In genomic region chrX:15696516-15696915, GRCh38 we compare ENCODE assay signal across 26 cellular contexts. TPM values are rescaled to one million over a fixed set of nuclear protein-coding genes. Genes with fewer than 3 reads are reported as not detected.
DNase-seq lines count a peak whose midpoint lies in the region; ATAC-seq, FAIRE-seq and TF ChIP-seq lines count a peak whose summit lies in the region.
"Had no signal": no experiment of that assay in that cellular context is flagged by ENCODE, and none has a peak within 500 bp of the region (broad histone marks: within the 10 kb centered on the region; RNA-seq: fewer than 3 reads in every experiment).

No MANE protein-coding gene starts in this region.

- peaks cover 7% of the 10 kb centered on the region for H3K4me1 ChIP-seq in left ventricle myocardium inferior
- H3K4me1 ChIP-seq in right cardiac atrium (ENCODE audit: control insufficient read depth, insufficient read depth, low read length): no peaks in the 10 kb centered on the region
- H3K4me1 ChIP-seq in K562 (replicated peaks in 1 of 2; ENCODE audit: control insufficient read depth in 2 of 2, insufficient read depth in 2 of 2, low read length in 2 of 2): no peaks in the 10 kb centered on the region
- H3K4me1 ChIP-seq: A549, BE2C had no signal

- no peak for TF ChIP-seq CTCF in left ventricle myocardium inferior (IDR thresholded peaks at IDR 0.05; ENCODE audit: borderline replicate concordance)
- TF ChIP-seq CTCF in K562 (IDR thresholded peaks at IDR 0.05 in 2 of 3, conservative IDR thresholded peaks at IDR 0.05 in 1 of 3; ENCODE audit: insufficient read depth in 2 of 3, low read depth in 1 of 3, low read length in 3 of 3): no peak

- 97% methylated on average over 3 of the region's 3 CpGs for WGBS in right cardiac atrium
- 95% methylated on average over 3 of the region's 3 CpGs for WGBS in K562 (ENCODE audit: insufficient coverage, low coverage, missing lambda C conversion rate)

- H4K20me1 ChIP-seq in K562 (replicated peaks; ENCODE audit: control insufficient read depth, insufficient read depth, low read length): no peaks in the 10 kb centered on the region

- BruUV-seq in K562 (replicated peaks; lab: Mats Ljungman, UMichigan): no TSS peak

- peak overlapping the region; percentile 45 for H3K27ac Mint-ChIP-seq in stimulated activated effector memory CD8-positive, alpha-beta T cell treated with anti-CD3 and anti-CD28 coated beads, Interleukin-12 subunit alpha, Interleukin-12 subunit beta, amount 100 ng/mL, for 72 hours
- H3K27ac Mint-ChIP-seq in activated CD4-positive, alpha-beta T cell treated with anti-CD3 and anti-CD28 coated beads, Interleukin-2, amount 10 ng/mL, durations not matched to agents 24 days and 14 days: no peak overlapping the region
- H3K27ac Mint-ChIP-seq: CD14-positive monocyte; CD4-positive, CD25-positive, alpha-beta regulatory T cell had no signal

- in situ Hi-C loops in K562 (cut with MboI): no loop called here

- no peak overlapping the region for H3K4me3 ChIP-seq in left ventricle myocardium inferior
- no peak overlapping the region for H3K4me3 ChIP-seq in right cardiac atrium (ENCODE audit: low read length)
- H3K4me3 ChIP-seq in K562: no peak overlapping the region
- H3K4me3 ChIP-seq: A549, BLaER1 had no signal

- no peak for DNase-seq in left ventricle myocardium inferior
- DNase-seq in right cardiac atrium: no peak
- DNase-seq in K562 (ENCODE audit: extremely low read depth in 1 of 4, low spot score in 3 of 4): no peak
- no peak for DNase-seq in stimulated activated effector memory CD8-positive, alpha-beta T cell treated with anti-CD3 and anti-CD28 coated beads, Interleukin-12 subunit alpha, Interleukin-12 subunit beta, amount 100 ng/mL, for 72 hours (ENCODE audit: low spot score in 2 of 2)
- DNase-seq in activated CD4-positive, alpha-beta T cell treated with anti-CD3 and anti-CD28 coated beads, Interleukin-2, amount 10 ng/mL, durations not matched to agents 24 days and 14 days: no peak
- DNase-seq: ACHN; BE2C; C1 segment of cervical spinal cord; CD4-positive, alpha-beta memory T cell; CD4-positive, CD25-positive, alpha-beta regulatory T cell; CD8-positive, alpha-beta memory T cell; COR-L47; DMS 273 treated with DMSO at 0.1 percent for 48 hours; DMS153; DMS53; DMS79 treated with DMSO at 0.1 percent for 48 hours; GF-D8 had no signal

- H3K27me3 ChIP-seq in left ventricle myocardium inferior (ENCODE audit: low read depth): no peaks in the 10 kb centered on the region
- no peaks in the 10 kb centered on the region for H3K27me3 ChIP-seq in right cardiac atrium (ENCODE audit: control insufficient read depth, insufficient read depth)
- no peaks in the 10 kb centered on the region for H3K27me3 ChIP-seq in K562 (ENCODE audit: control insufficient read depth in 2 of 2, insufficient read depth in 2 of 2, low read length in 2 of 2)
- H3K27me3 ChIP-seq: BE2C, BLaER1 had no signal

- H3K9me3 ChIP-seq in left ventricle myocardium inferior (replicated peaks) (no peaks in the 10 kb centered on the region), right cardiac atrium (ENCODE audit: control insufficient read depth, low read length) (no peaks in the 10 kb centered on the region), K562 (replicated peaks; ENCODE audit: control insufficient read depth, insufficient read depth, low read depth, low read length) (no peaks in the 10 kb centered on the region)
- H3K9me3 ChIP-seq: A549, BE2C had no signal

- FAIRE-seq in K562 (lab: Jason Lieb, UNC): no peak
- FAIRE-seq: G401.6, GM12891, GM19239 had no signal

- H3K4me1 Mint-ChIP-seq in stimulated activated effector memory CD8-positive, alpha-beta T cell treated with anti-CD3 and anti-CD28 coated beads, Interleukin-12 subunit alpha, Interleukin-12 subunit beta, amount 100 ng/mL, for 72 hours: peaks cover 5% of the 10 kb centered on the region
- H3K4me1 Mint-ChIP-seq in activated CD4-positive, alpha-beta T cell treated with anti-CD3 and anti-CD28 coated beads, Interleukin-2, amount 10 ng/mL, durations not matched to agents 24 days and 14 days: peaks cover 3% of the 10 kb centered on the region
- H3K4me1 Mint-ChIP-seq: CD14-positive monocyte had no signal

- ATAC-seq in right cardiac atrium: no peak
- no peak for ATAC-seq in K562
- no peak for ATAC-seq in stimulated activated effector memory CD8-positive, alpha-beta T cell treated with anti-CD3 and anti-CD28 coated beads, Interleukin-12 subunit alpha, Interleukin-12 subunit beta, amount 100 ng/mL, for 72 hours
- no peak for ATAC-seq in HG02884 (IDR thresholded peaks at IDR 0.05; ENCODE audit: unreplicated experiment)
- ATAC-seq: A549 had no signal

- no peaks in the 10 kb centered on the region for H3K36me3 ChIP-seq in left ventricle myocardium inferior
- H3K36me3 ChIP-seq in K562 (ENCODE audit: control insufficient read depth, insufficient read depth, low read length): peaks cover 61% of the 10 kb centered on the region; the same call in 1 of the 3 replicates
- H3K36me3 ChIP-seq: BE2C had no signal

- no peaks in the 10 kb centered on the region for H3K79me2 ChIP-seq in K562 (ENCODE audit: control insufficient read depth, insufficient read depth, low read length)

- H3K4me3 Mint-ChIP-seq in stimulated activated effector memory CD8-positive, alpha-beta T cell treated with anti-CD3 and anti-CD28 coated beads, Interleukin-12 subunit alpha, Interleukin-12 subunit beta, amount 100 ng/mL, for 72 hours: no peak overlapping the region
- no peak overlapping the region for H3K4me3 Mint-ChIP-seq in activated CD4-positive, alpha-beta T cell treated with anti-CD3 and anti-CD28 coated beads, Interleukin-2, amount 10 ng/mL, durations not matched to agents 24 days and 14 days
- H3K4me3 Mint-ChIP-seq: CD14-positive monocyte; CD8-positive, alpha-beta memory T cell had no signal

- H3K9me3 Mint-ChIP-seq in stimulated activated effector memory CD8-positive, alpha-beta T cell treated with anti-CD3 and anti-CD28 coated beads, Interleukin-12 subunit alpha, Interleukin-12 subunit beta, amount 100 ng/mL, for 72 hours: no peaks in the 10 kb centered on the region
- no peaks in the 10 kb centered on the region for H3K9me3 Mint-ChIP-seq in activated CD4-positive, alpha-beta T cell treated with anti-CD3 and anti-CD28 coated beads, Interleukin-2, amount 10 ng/mL, durations not matched to agents 24 days and 14 days
- H3K9me3 Mint-ChIP-seq: CD4-positive, alpha-beta memory T cell; CD4-positive, CD25-positive, alpha-beta regulatory T cell; CD8-positive, alpha-beta memory T cell had no signal

- no peak overlapping the region for H2AFZ ChIP-seq in K562 (ENCODE audit: low read depth, low read length)

- no peak overlapping the region for H3K4me2 ChIP-seq in K562 (ENCODE audit: insufficient read depth, low read length)
- H3K4me2 ChIP-seq: A549, BLaER1 had no signal

- CTCF ChIA-PET in K562 (lab: Yijun Ruan, JAX; ENCODE audit: low intra/inter-chr PET ratio): no interaction called here

- peak overlapping the region; percentile 82 for H3K27ac ChIP-seq in left ventricle myocardium inferior (replicated peaks)
- no peak overlapping the region for H3K27ac ChIP-seq in right cardiac atrium (ENCODE audit: low read length)
- H3K27ac ChIP-seq in K562 (ENCODE audit: extremely low read depth, low read depth, low read length): no peak overlapping the region
- H3K27ac ChIP-seq: 22Rv1, A549, BLaER1 had no signal

- peaks cover 38% of the 10 kb centered on the region for H3K36me3 Mint-ChIP-seq in stimulated activated effector memory CD8-positive, alpha-beta T cell treated with anti-CD3 and anti-CD28 coated beads, Interleukin-12 subunit alpha, Interleukin-12 subunit beta, amount 100 ng/mL, for 72 hours
- peaks cover 10% of the 10 kb centered on the region for H3K36me3 Mint-ChIP-seq in activated CD4-positive, alpha-beta T cell treated with anti-CD3 and anti-CD28 coated beads, Interleukin-2, amount 10 ng/mL, durations not matched to agents 24 days and 14 days (ENCODE audit: low read depth)

- H3K9me1 ChIP-seq in K562 (ENCODE audit: control insufficient read depth, insufficient read depth, low read length): no peaks in the 10 kb centered on the region

- H3K27me3 Mint-ChIP-seq in activated CD4-positive, alpha-beta T cell treated with anti-CD3 and anti-CD28 coated beads, Interleukin-2, amount 10 ng/mL, durations not matched to agents 24 days and 14 days: no peaks in the 10 kb centered on the region
- H3K27me3 Mint-ChIP-seq: CD4-positive, alpha-beta memory T cell; CD4-positive, CD25-positive, alpha-beta regulatory T cell; CD8-positive, alpha-beta memory T cell had no signal

- no peak overlapping the region for H3K9ac ChIP-seq in K562 (ENCODE audit: insufficient read depth in 1 of 2, low read depth in 2 of 2, low read length in 2 of 2)
- H3K9ac ChIP-seq: BLaER1 had no signal

- no peak for TF ChIP-seq EP300 in K562 (IDR thresholded peaks at IDR 0.05; ENCODE audit: low read length)

- TF ChIP-seq POLR2A in K562 (conservative IDR thresholded peaks at IDR 0.05): no peak

- intact Hi-C loops in left ventricle myocardium inferior (cut with micrococcal nuclease): no loop called here
- intact Hi-C loops in right cardiac atrium (cut with DNase I): no loop called here
- intact Hi-C loops in K562 (cut with micrococcal nuclease): no loop called here
- intact Hi-C loops in activated CD4-positive, alpha-beta T cell treated with anti-CD3 and anti-CD28 coated beads, Interleukin-2, amount 10 ng/mL, durations not matched to agents 24 days and 14 days (cut with micrococcal nuclease): no loop called here

- no peak for TF ChIP-seq RAD21 in K562 (CRISPR knock-in tag; conservative IDR thresholded peaks at IDR 0.05 in 1 of 2, IDR thresholded peaks at IDR 0.05 in 1 of 2)

- POLR2A ChIA-PET in K562 (lab: Yijun Ruan, JAX): no interaction called here

RNA-seq across cellular contexts. Expression of gene CLTRN, which starts 31.9 kb away (rescaled TPM):
- total RNA-seq in left ventricle myocardium inferior (0.66 TPM), right cardiac atrium (under 1 TPM in 3 of 4 donors, not detected in 1; 0.29 to 0.97 (median 0.36) TPM), K562 (2014; rRNA removed) (not detected in 2 replicates), K562 (2014; rRNA removed; fragmentation: Illumina TruSeq; extraction: Trizol) (0.15 TPM in 1 of 2 replicates, not detected in the other), K562 (2015; rRNA removed; fragmentation: Illumina TruSeq; extraction: Trizol) (0.11 TPM in 1 of 2 replicates, not detected in the other), K562 (2021) (0.18 and 0.25 TPM in 2 replicates)
- polyA plus RNA-seq in right cardiac atrium (1.1 TPM), K562 (2011; rRNA removed) (0.36 and 0.43 TPM in 2 replicates), K562 (2014; fragmentation: Illumina TruSeq; extraction: Trizol) (0.16 TPM in 1 of 2 replicates, not detected in the other), K562 (2014; fragmentation: Nextera tagmentation; extraction: Ambion mirVana) (under 1 TPM; 0.28 to 0.34 TPM), K562 (2014; rRNA removed) (0.28 TPM in 1 of 2 replicates, not detected in the other)
- total RNA-seq in K562 (2011; cell fraction: chromatin; rRNA removed; ENCODE audit: low replicate concordance): 0.26 TPM in 1 of 2 replicates, not detected in the other
- total RNA-seq in K562 (2011; cell fraction: nucleolus; rRNA removed): 0.33 TPM in 1 of 2 replicates, not detected in the other
- total RNA-seq in K562 (2011; cell fraction: nucleoplasm; rRNA removed): 0.29 and 0.53 TPM in 2 replicates
- polyA plus RNA-seq in K562 (2011; cell fraction: cytosol; rRNA removed): 0.13 TPM in 1 of 2 replicates, not detected in the other
- polyA plus RNA-seq in K562 (2011; cell fraction: nucleus; rRNA removed): 0.07 and 0.14 TPM in 2 replicates
- polyA plus RNA-seq in K562 (2012): 0.18 and 0.50 TPM in 2 replicates
- 0.45 TPM in 1 of 2 replicates, not detected in the other for polyA minus RNA-seq in K562 (2011; rRNA and poly(A)+ RNA removed)
- not detected in 2 replicates for polyA minus RNA-seq in K562 (2011; cell fraction: cytosol; rRNA and poly(A)+ RNA removed)
- polyA minus RNA-seq in K562 (2011; cell fraction: nucleus; rRNA and poly(A)+ RNA removed): 0.22 TPM in 1 of 2 replicates, not detected in the other
- 0.16 and 0.33 TPM in 2 replicates for total RNA-seq in activated CD4-positive, alpha-beta T cell treated with anti-CD3 and anti-CD28 coated beads, Interleukin-2, amount 10 ng/mL, durations not matched to agents 24 days and 14 days
- total RNA-seq: A172; CD4-positive, CD25-positive, alpha-beta regulatory T cell had no signal
- polyA plus RNA-seq: CD14-positive monocyte had no signal

RNA-seq across cellular contexts. Expression of gene CA5B, which starts 41.6 kb away (rescaled TPM):
- 3.2 TPM for total RNA-seq in left ventricle myocardium inferior
- total RNA-seq in right cardiac atrium: 1 to 10 TPM; 4.5 to 7.5 (median 6.6) TPM
- 2.1 TPM for polyA plus RNA-seq in right cardiac atrium
- 19.0 and 28.7 TPM in 2 replicates for total RNA-seq in K562 (2011; cell fraction: chromatin; rRNA removed; ENCODE audit: low replicate concordance)
- 9.3 and 9.8 TPM in 2 replicates for total RNA-seq in K562 (2011; cell fraction: nucleolus; rRNA removed)
- total RNA-seq in K562 (2011; cell fraction: nucleoplasm; rRNA removed): 14.8 and 20.6 TPM in 2 replicates
- total RNA-seq in K562 (2014; rRNA removed): 1.6 and 1.9 TPM in 2 replicates
- 2.8 TPM in 2 replicates for total RNA-seq in K562 (2014; rRNA removed; fragmentation: Illumina TruSeq; extraction: Trizol)
- 2.8 and 3.6 TPM in 2 replicates for total RNA-seq in K562 (2015; rRNA removed; fragmentation: Illumina TruSeq; extraction: Trizol)
- total RNA-seq in K562 (2021): 3.1 and 3.5 TPM in 2 replicates
- 3.7 and 4.6 TPM in 2 replicates for polyA plus RNA-seq in K562 (2011; rRNA removed)
- polyA plus RNA-seq in K562 (2011; cell fraction: cytosol; rRNA removed): 1.6 and 3.1 TPM in 2 replicates
- polyA plus RNA-seq in K562 (2011; cell fraction: nucleus; rRNA removed): 6.0 and 8.6 TPM in 2 replicates
- 1.2 and 1.8 TPM in 2 replicates for polyA plus RNA-seq in K562 (2012)
- polyA plus RNA-seq in K562 (2014; fragmentation: Illumina TruSeq; extraction: Trizol): 2.0 and 2.6 TPM in 2 replicates
- polyA plus RNA-seq in K562 (2014; fragmentation: Nextera tagmentation; extraction: Ambion mirVana): 1 to 10 TPM in 1 of 2 experiments, under 1 TPM in 1; 0.55 to 1.1 TPM
- polyA plus RNA-seq in K562 (2014; rRNA removed): 1.5 and 3.4 TPM in 2 replicates
- polyA minus RNA-seq in K562 (2011; rRNA and poly(A)+ RNA removed): 7.8 and 9.0 TPM in 2 replicates
- polyA minus RNA-seq in K562 (2011; cell fraction: cytosol; rRNA and poly(A)+ RNA removed): 1.5 and 2.3 TPM in 2 replicates
- 6.7 and 9.9 TPM in 2 replicates for polyA minus RNA-seq in K562 (2011; cell fraction: nucleus; rRNA and poly(A)+ RNA removed)
- 4.7 and 5.9 TPM in 2 replicates for total RNA-seq in activated CD4-positive, alpha-beta T cell treated with anti-CD3 and anti-CD28 coated beads, Interleukin-2, amount 10 ng/mL, durations not matched to agents 24 days and 14 days
